8 cellular contexts compared by ENCODE assay signal in the genomic region with DNA sequence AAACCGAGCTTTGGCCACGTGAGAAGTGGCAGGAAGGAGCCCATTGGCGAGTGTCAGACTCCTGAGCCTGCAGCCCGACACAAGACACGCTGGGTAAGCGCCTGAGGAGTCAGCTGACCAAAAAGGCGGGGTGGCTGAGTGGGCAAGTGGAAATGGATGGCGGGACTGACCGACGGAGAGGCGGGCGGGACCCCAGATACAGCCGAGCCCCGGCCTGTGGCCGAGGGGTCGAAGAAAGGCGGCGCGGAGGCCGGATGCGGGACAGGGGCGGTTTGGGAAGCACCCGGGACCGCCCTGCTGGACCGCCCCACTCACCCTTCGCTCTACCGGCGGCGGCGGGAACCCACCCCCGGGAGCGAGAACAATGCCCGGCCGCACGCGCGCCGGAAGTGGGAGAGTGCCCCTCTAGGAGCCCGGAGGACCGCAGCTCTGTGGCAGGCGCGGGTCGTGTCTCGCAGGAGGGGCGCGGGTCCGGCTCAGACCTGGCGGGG. TPM values are rescaled to one million over a fixed set of nuclear protein-coding genes. Genes with fewer than 3 reads are reported as not detected.
A peak's percentile ranks its signal among the peaks of the same experiment; 100 is the strongest.
DNase-seq lines count a peak whose midpoint lies in the region; ATAC-seq and TF ChIP-seq lines count a peak whose summit lies in the region.

No MANE protein-coding gene starts in this region.

- peak overlapping the region; percentile 36 for H3K4me3 ChIP-seq in fibroblast of mammary gland (ENCODE audit: control insufficient read depth, low read depth, low read length)
- no peak overlapping the region for H3K4me3 ChIP-seq in MG63

- TF ChIP-seq CTCF in fibroblast of mammary gland (conservative IDR thresholded peaks at IDR 0.05; ENCODE audit: control insufficient read depth, insufficient read depth, low read depth, low read length) = no peak

- ATAC-seq in GM21423 (IDR thresholded peaks at IDR 0.05; ENCODE audit: unreplicated experiment) = peak; percentile 77

- DNase-seq in Ammon's horn (ENCODE audit: low spot score) (peak; percentile 86), NCI-H2227 treated with DMSO at 0.1 percent for 48 hours (lab: John Stamatoyannopoulos, UW) (peak; percentile 93), activated T-helper 1 cell treated with Interleukin-2 at 50 U/mL for 16 hours (ENCODE audit: low read depth) (peak; percentile 59), fibroblast of mammary gland (ENCODE audit: low read depth) (peak; percentile 34), occipital lobe (lab: John Stamatoyannopoulos, UW) (peak; percentile 78), MG63 (no peak)

- H3K27me3 ChIP-seq in MG63 = no peaks in the 10 kb centered on the region

- H3K9me3 ChIP-seq in MG63 = peaks cover 7% of the 10 kb centered on the region

- peak overlapping the region; percentile 50 for H3K27ac ChIP-seq in temporal lobe (ENCODE audit: low read depth, low read length)

- H3K36me3 ChIP-seq in MG63 = no peaks in the 10 kb centered on the region

RNA-seq across cellular contexts. Expression of a gene that starts 22.8 kb away (rescaled TPM):
- total RNA-seq in occipital lobe (17.5 TPM), temporal lobe (15.5 TPM)
- total RNA-seq in MG63 (2014; rRNA removed; shearing (Covaris generic); ENCODE audit: low replicate concordance) = 11.1 and 19.7 TPM in 2 replicates

RNA-seq across cellular contexts. Expression of a gene that starts 26.4 kb away (rescaled TPM):
- 56.0 TPM for total RNA-seq in occipital lobe
- total RNA-seq in temporal lobe = 35.9 TPM
- 4.1 and 6.9 TPM in 2 replicates for total RNA-seq in MG63 (2014; rRNA removed; shearing (Covaris generic); ENCODE audit: low replicate concordance)
